Comparison of ENCODE assay signal across 7 cellular contexts in genomic region chr12:93785262-93786010, GRCh38.
DNase-seq lines count a peak whose midpoint lies in the region; ATAC-seq and TF ChIP-seq lines count a peak whose summit lies in the region.

No MANE protein-coding gene starts in this region.

- DNase-seq in T1000 (lab: John Stamatoyannopoulos, UW) (peak; percentile 99), choroid plexus epithelial cell (ENCODE audit: low read depth) (peak; percentile 96), lung microvascular endothelial cell (ENCODE audit: low read depth in 2 of 2) (peak; percentile 78 to 98), stromal cell of bone marrow (ENCODE audit: low read depth) (peak; percentile 96), HuH-7 (ENCODE audit: low spot score) (no peak)

- H3K4me3 ChIP-seq in choroid plexus epithelial cell (ENCODE audit: low read depth, low read length): no peak overlapping the region

- ATAC-seq in HG03108 (IDR thresholded peaks at IDR 0.05; ENCODE audit: unreplicated experiment) (peak; percentile 66), HG02852 (IDR thresholded peaks at IDR 0.05; ENCODE audit: unreplicated experiment) (no peak)

- TF ChIP-seq CTCF in choroid plexus epithelial cell (conservative IDR thresholded peaks at IDR 0.05; ENCODE audit: low read depth, low read length): no peak
